Comparison of ENCODE assay signal across 26 cellular contexts in the genomic region with DNA sequence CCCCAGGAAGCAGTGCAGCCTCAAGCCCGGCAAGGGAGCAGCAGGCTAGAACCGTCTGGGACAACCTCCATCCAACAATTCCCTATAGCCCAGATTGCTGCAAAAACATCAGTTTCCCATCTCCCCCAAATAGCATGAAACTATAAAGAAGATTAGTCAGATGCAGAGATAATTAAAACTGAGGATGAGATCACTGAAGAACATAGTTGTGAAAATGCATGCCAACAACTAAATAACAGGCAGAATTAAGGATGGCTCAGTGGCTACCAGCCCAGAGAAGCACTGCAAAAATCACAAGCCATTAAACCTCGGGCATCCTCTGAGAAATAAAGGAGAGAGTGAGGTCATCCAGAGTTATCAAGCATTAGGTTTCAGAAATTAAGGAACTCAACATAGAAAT.
DNase-seq lines count a peak whose midpoint lies in the region; ATAC-seq and TF ChIP-seq lines count a peak whose summit lies in the region.
"Had no signal": no experiment of that assay in that cellular context is flagged by ENCODE, and none has a peak within 500 bp of the region (broad histone marks: within the 10 kb centered on the region; RNA-seq: fewer than 3 reads in every experiment).

No MANE protein-coding gene starts in this region.

- no peak for TF ChIP-seq CTCF in foreskin fibroblast (IDR thresholded peaks at IDR 0.05; ENCODE audit: low read depth, low read length)

- H3K4me3 ChIP-seq in foreskin fibroblast (ENCODE audit: low read depth in 1 of 2, low read length in 2 of 2) (no peak overlapping the region), skeletal muscle satellite cell (ENCODE audit: low read length) (no peak overlapping the region)
- H3K4me3 ChIP-seq: BLaER1 treated with 17β-estradiol and CSF1 and Interleukin-3, amounts not matched to agents 10 nM and 100 nM; left lung; smooth muscle cell had no signal

- H3K27me3 ChIP-seq in skeletal muscle satellite cell (ENCODE audit: control insufficient read depth, insufficient read depth, low read length), result no peaks in the 10 kb centered on the region
- H3K27me3 ChIP-seq: BLaER1 treated with 17β-estradiol and CSF1 and Interleukin-3, amounts not matched to agents 10 nM and 100 nM; left lung had no signal

- H3K9me3 ChIP-seq in skeletal muscle satellite cell (replicated peaks; ENCODE audit: low read length), result peaks cover 2% of the 10 kb centered on the region
- H3K9me3 ChIP-seq: left lung had no signal

- H3K9ac ChIP-seq in skeletal muscle satellite cell (ENCODE audit: low read depth, low read length), result peak overlapping the region; percentile 9
- H3K9ac ChIP-seq: BLaER1 treated with 17β-estradiol and CSF1 and Interleukin-3, amounts not matched to agents 10 nM and 100 nM; parathyroid adenoma had no signal

- ATAC-seq in HG03108 (IDR thresholded peaks at IDR 0.05; ENCODE audit: unreplicated experiment) (no peak), HG02884 (IDR thresholded peaks at IDR 0.05; ENCODE audit: unreplicated experiment) (no peak)
- ATAC-seq: left lung; stimulated activated naive CD8-positive, alpha-beta T cell treated with anti-CD3 and anti-CD28 coated beads, Interleukin-15, Interleukin-2, amounts not matched to agents 100 U/mL and 50 U/mL, for 24 hours had no signal

- H3K36me3 ChIP-seq in skeletal muscle satellite cell (ENCODE audit: insufficient read depth, low read length), result no peaks in the 10 kb centered on the region
- H3K36me3 ChIP-seq: BLaER1 treated with 17β-estradiol and CSF1 and Interleukin-3, amounts not matched to agents 10 nM and 100 nM; left lung; WERI-Rb-1 had no signal

- H3K4me1 ChIP-seq in skeletal muscle satellite cell (ENCODE audit: control insufficient read depth, insufficient read depth, low read length), result peaks cover 40% of the 10 kb centered on the region
- H3K4me1 ChIP-seq: parathyroid adenoma had no signal

- DNase-seq in EH (ENCODE audit: low read depth), result peak; percentile 82
- peak; percentile 16 for DNase-seq in M059J (ENCODE audit: low read depth)
- DNase-seq in foreskin fibroblast, result peak; percentile 29 to 59
- DNase-seq in stimulated activated CD4-positive, alpha-beta T cell treated with anti-CD3 and anti-CD28 coated beads, Interleukin-12 subunit alpha, Interleukin-12 subunit beta, amount 100 ng/mL, for 4 hours, result no peak
- DNase-seq: ACHN; activated CD4-positive, alpha-beta T cell treated with anti-CD3 and anti-CD28 coated beads for 4 hours; activated effector memory CD4-positive, alpha-beta T cell treated with anti-CD3 and anti-CD28 coated beads, Interleukin-2, amount 50 U/mL, for 16 hours; activated T-cell treated with anti-CD3 and anti-CD28 coated beads for 4 hours; anterior cingulate cortex; DMS153; GOT3; KBM-7; left lung; NCI-H1105 treated with DMSO at 0.1 percent for 48 hours; NCI-H2029; NCI-H526 treated with DMSO at 0.1 percent for 48 hours; stimulated activated CD4-positive, alpha-beta T cell treated with anti-CD3 and anti-CD28 coated beads, Interleukin-2, amount 100 ng/mL, for 24 hours; stimulated activated naive CD8-positive, alpha-beta T cell treated with anti-CD3 and anti-CD28 coated beads, Interleukin-15, Interleukin-2, amounts not matched to agents 100 U/mL and 50 U/mL, for 24 hours; T1000; WERI-Rb-1 had no signal

- no peak overlapping the region for H3K4me2 ChIP-seq in skeletal muscle satellite cell (ENCODE audit: low read length)
- H3K4me2 ChIP-seq: smooth muscle cell had no signal
